8 cellular contexts compared by ENCODE assay signal in the genomic region with DNA sequence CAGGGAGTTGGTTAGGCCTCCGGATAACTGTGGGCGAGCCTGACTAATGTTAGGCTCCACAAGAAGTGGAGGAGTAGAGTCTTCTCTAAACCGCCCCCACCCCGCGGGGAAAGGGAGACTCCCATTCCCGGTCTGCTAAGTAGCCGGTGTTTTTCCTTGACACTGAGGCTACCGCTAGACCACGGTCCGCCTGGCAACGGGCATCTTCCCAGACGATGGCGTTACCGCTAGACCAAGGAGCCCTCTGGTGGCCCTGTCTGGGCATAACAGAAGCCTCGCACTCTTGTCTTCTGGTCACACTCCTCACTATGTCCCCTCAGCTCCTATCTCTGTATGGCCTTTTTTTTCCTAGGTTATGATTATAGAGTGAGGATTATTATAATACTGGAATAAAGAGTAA.
DNase-seq lines count a peak whose midpoint lies in the region; ATAC-seq and TF ChIP-seq lines count a peak whose summit lies in the region.
"Not testable (repeated sequence)": the region's sequence is repeated elsewhere in the genome, so short reads cannot be mapped to it uniquely, and the experiment has no call there.

No MANE protein-coding gene starts in this region.

- H3K4me3 ChIP-seq in DOHH2 (ENCODE audit: low read length); IMR-90 (ENCODE audit: insufficient read depth, low read depth, low read length); SK-N-SH (ENCODE audit: low read depth in 2 of 2, low read length in 1 of 2); astrocyte of the spinal cord (ENCODE audit: low read depth, low read length); esophagus muscularis mucosa; neural progenitor cell; upper lobe of right lung: not testable (repeated sequence)

- H4K8ac ChIP-seq in IMR-90 (ENCODE audit: low read depth in 2 of 2, low read length in 2 of 2) = not testable (repeated sequence)

- CTCF ChIA-PET in IMR-90 (lab: Yijun Ruan, JAX); SK-N-SH (lab: Yijun Ruan, JAX): not testable (repeated sequence)

- not testable (repeated sequence) for H2AK5ac ChIP-seq in IMR-90 (ENCODE audit: low read depth, low read length)

- not testable (repeated sequence) for H3K27ac ChIP-seq in DOHH2 (ENCODE audit: low read depth, low read length); IMR-90 (ENCODE audit: insufficient read depth, low read length); SK-N-SH (ENCODE audit: low read depth in 2 of 2, low read length in 1 of 2); esophagus muscularis mucosa (replicated peaks in 1 of 4); neural progenitor cell; upper lobe of right lung

- not testable (repeated sequence) for H3K36me3 Mint-ChIP-seq in neural progenitor cell

- H3K4me2 ChIP-seq in DOHH2 (ENCODE audit: low read length); IMR-90 (ENCODE audit: low read depth, low read length); SK-N-SH; neural progenitor cell: not testable (repeated sequence)

- H3K27me3 ChIP-seq in DOHH2 (ENCODE audit: control insufficient read depth, low read length); IMR-90 (ENCODE audit: control insufficient read depth, insufficient read depth, low read length); SK-N-SH (ENCODE audit: insufficient read depth); esophagus muscularis mucosa; neural progenitor cell; upper lobe of right lung: not testable (repeated sequence)

- not testable (repeated sequence) for H2BK20ac ChIP-seq in IMR-90 (ENCODE audit: low read depth, low read length)

- H3K27ac Mint-ChIP-seq in neural progenitor cell = not testable (repeated sequence)

- not testable (repeated sequence) for H2BK15ac ChIP-seq in IMR-90 (ENCODE audit: low read depth, low read length)

- H3K56ac ChIP-seq in IMR-90 (ENCODE audit: extremely low read depth, insufficient read depth, low read length) = not testable (repeated sequence)

- TF ChIP-seq POLR2A in IMR-90 (IDR thresholded peaks at IDR 0.05; ENCODE audit: low read depth, low read length); esophagus muscularis mucosa (IDR thresholded peaks at IDR 0.05; ENCODE audit: low read depth): not testable (repeated sequence)

- not testable (repeated sequence) for H2BK5ac ChIP-seq in IMR-90 (ENCODE audit: low read depth, low read length, poor library complexity, severe bottlenecking)

- H3K18ac ChIP-seq in IMR-90 (ENCODE audit: low read depth, low read length) = not testable (repeated sequence)

- H3K4me1 ChIP-seq in DOHH2 (ENCODE audit: control insufficient read depth, low read length); IMR-90 (ENCODE audit: control insufficient read depth, insufficient read depth, low read length); SK-N-SH (ENCODE audit: control insufficient read depth in 1 of 2, insufficient read depth in 2 of 2, low read depth in 1 of 2, low read length in 1 of 2); esophagus muscularis mucosa; neural progenitor cell; upper lobe of right lung: not testable (repeated sequence)

- TF ChIP-seq CTCF in DOHH2 (IDR thresholded peaks at IDR 0.05; ENCODE audit: low read depth, low read length, poor library complexity, severe bottlenecking) (peak; percentile 33), IMR-90 (conservative IDR thresholded peaks at IDR 0.05; ENCODE audit: low read depth, low read length) (peak; percentile 17; the same call in 1 of the 2 replicates), SK-N-SH (IDR thresholded peaks at IDR 0.05) (peak; percentile 25; the same call in 1 of the 2 replicates), astrocyte of the spinal cord (IDR thresholded peaks at IDR 0.05; ENCODE audit: low read depth, low read length) (peak; percentile 43), esophagus muscularis mucosa (IDR thresholded peaks at IDR 0.05) (peak in 2 of 3 experiments; percentile 14 to 39), neural progenitor cell (IDR thresholded peaks at IDR 0.05) (peak; percentile 39), upper lobe of right lung (IDR thresholded peaks at IDR 0.05) (peak; percentile 40)

- intact Hi-C loops in IMR-90 (cut with micrococcal nuclease); esophagus muscularis mucosa (cut with DNase I); left ventricle myocardium superior (cut with micrococcal nuclease); upper lobe of right lung (cut with DNase I): not testable (repeated sequence)

- H3F3A ChIP-seq in DOHH2 (ENCODE audit: control insufficient read depth, insufficient read depth); SK-N-SH (replicated peaks; ENCODE audit: insufficient read depth); neural progenitor cell (ENCODE audit: low read depth): not testable (repeated sequence)

- H3K4me3 Mint-ChIP-seq in neural progenitor cell = not testable (repeated sequence)

- not testable (repeated sequence) for H3K9ac ChIP-seq in IMR-90 (ENCODE audit: low read depth, low read length); SK-N-SH; neural progenitor cell

- H3K9me2 ChIP-seq in DOHH2 (replicated peaks; ENCODE audit: control insufficient read depth, low read length); SK-N-SH: not testable (repeated sequence)

- not testable (repeated sequence) for H2BK120ac ChIP-seq in IMR-90 (ENCODE audit: low read depth, low read length)

- not testable (repeated sequence) for DNase-seq in IMR-90; SK-N-SH; astrocyte of the spinal cord (ENCODE audit: low read depth, low spot score); esophagus muscularis mucosa (ENCODE audit: extremely low spot score); neural progenitor cell (ENCODE audit: low spot score); upper lobe of right lung
- DNase-seq in left ventricle myocardium superior = peak; percentile 51

- POLR2A ChIA-PET in IMR-90 (lab: Charles Lee; ENCODE audit: unreplicated experiment); SK-N-SH (lab: Yijun Ruan, JAX): not testable (repeated sequence)

- not testable (repeated sequence) for H4K5ac ChIP-seq in IMR-90 (ENCODE audit: low read depth, low read length)

- not testable (repeated sequence) for TF ChIP-seq RAD21 in IMR-90 (IDR thresholded peaks at IDR 0.05; ENCODE audit: low read length)
- TF ChIP-seq RAD21 in SK-N-SH (IDR thresholded peaks at IDR 0.05; ENCODE audit: low read length) = 0 out of 2 replicates have a peak, but pooled peaks have one; percentile 27

- not testable (repeated sequence) for H4K91ac ChIP-seq in IMR-90 (ENCODE audit: insufficient read depth, low read depth, low read length)

- not testable (repeated sequence) for H3K9me3 ChIP-seq in DOHH2 (ENCODE audit: control insufficient read depth, insufficient read depth, low read length); IMR-90 (ENCODE audit: control insufficient read depth, insufficient read depth, low read length); SK-N-SH; esophagus muscularis mucosa; neural progenitor cell (ENCODE audit: low read depth); upper lobe of right lung

- H4K20me1 ChIP-seq in DOHH2 (ENCODE audit: control insufficient read depth, insufficient read depth, low read depth, low read length); IMR-90 (ENCODE audit: insufficient read depth, low read length); SK-N-SH (ENCODE audit: insufficient read depth); neural progenitor cell (ENCODE audit: low read depth): not testable (repeated sequence)

- peaks cover 54% of the 10 kb centered on the region for H3K79me2 ChIP-seq in DOHH2 (ENCODE audit: control insufficient read depth, low read length)
- H3K79me2 ChIP-seq in SK-N-SH (ENCODE audit: insufficient read depth) = peaks cover 27% of the 10 kb centered on the region
- H3K79me2 ChIP-seq in neural progenitor cell (ENCODE audit: low read depth) = not testable (repeated sequence)

- H3K9me3 Mint-ChIP-seq in neural progenitor cell = not testable (repeated sequence)

- TF ChIP-seq EP300 in SK-N-SH (IDR thresholded peaks at IDR 0.05; ENCODE audit: borderline replicate concordance in 1 of 2, low read depth in 1 of 2, low read length in 1 of 2); esophagus muscularis mucosa (IDR thresholded peaks at IDR 0.05): not testable (repeated sequence)

- ATAC-seq in IMR-90 (ENCODE audit: low read depth); left ventricle myocardium superior; upper lobe of right lung: not testable (repeated sequence)

- not testable (repeated sequence) for BruUV-seq in IMR-90 (replicated peaks; lab: Mats Ljungman, UMichigan)

- H2AFZ ChIP-seq in IMR-90 (replicated peaks; ENCODE audit: low read length, poor library complexity); SK-N-SH (ENCODE audit: low read depth); neural progenitor cell (replicated peaks): not testable (repeated sequence)

- H3K4me1 Mint-ChIP-seq in neural progenitor cell = not testable (repeated sequence)

- peaks cover 8 to 10% of the 10 kb centered on the region in 2 experiments; a peak in 3 of 4 replicates for H3K79me1 ChIP-seq in IMR-90 (ENCODE audit: low read depth in 1 of 2, low read length in 2 of 2)

- H3K4ac ChIP-seq in IMR-90 (ENCODE audit: low read depth, low read length) = not testable (repeated sequence)

- no CpG with 5 or more reads among the region's 15 CpGs for WGBS in IMR-90 (ENCODE audit: extremely low coverage in 2 of 2, insufficient read length in 1 of 2), 2 experiments
- 75% methylated on average over 4 of the region's 15 CpGs for WGBS in SK-N-SH (ENCODE audit: low lambda C conversion rate)
- WGBS in esophagus muscularis mucosa = 61% methylated on average over 8 of the region's 15 CpGs

- H3K23ac ChIP-seq in IMR-90 (ENCODE audit: low read depth, low read length) = not testable (repeated sequence)

- H3K27me3 Mint-ChIP-seq in neural progenitor cell (ENCODE audit: insufficient read depth, low read depth) = not testable (repeated sequence)

- H3K36me3 ChIP-seq in DOHH2 (ENCODE audit: control insufficient read depth, low read length) (peaks cover 58% of the 10 kb centered on the region), SK-N-SH (replicated peaks in 1 of 2; ENCODE audit: control insufficient read depth in 1 of 2, insufficient read depth in 2 of 2, low read length in 1 of 2) (peaks cover 16 to 17% of the 10 kb centered on the region in 2 experiments), esophagus muscularis mucosa (peaks cover 0 to 35% (median 15%) of the 10 kb centered on the region in 4 donors)
- H3K36me3 ChIP-seq in IMR-90 (ENCODE audit: control insufficient read depth, insufficient read depth, low read length); neural progenitor cell; upper lobe of right lung: not testable (repeated sequence)

- not testable (repeated sequence) for H2AK9ac ChIP-seq in IMR-90 (replicated peaks; ENCODE audit: low read depth, low read length, poor library complexity)

- dilution Hi-C loops in IMR-90 (cut with HindIII; ENCODE audit: low sequenced_read_pairs, unreplicated experiment) = not testable (repeated sequence)

- H3K14ac ChIP-seq in IMR-90 (replicated peaks; ENCODE audit: low read depth, low read length) = not testable (repeated sequence)

- H3K9me1 ChIP-seq in IMR-90 (ENCODE audit: insufficient read depth, low read length) = not testable (repeated sequence)

- in situ Hi-C loops in IMR-90 (cut with MboI; ENCODE audit: low sequenced_read_pairs); astrocyte of the spinal cord (cut with HindIII; ENCODE audit: low sequenced_read_pairs): not testable (repeated sequence)
